In genomic region chr18:22271030-22271429, GRCh38 we compare ENCODE assay signal across 24 cellular contexts.
"Had no signal": no experiment of that assay in that cellular context is flagged by ENCODE, and none has a peak within 500 bp of the region (broad histone marks: within the 10 kb centered on the region; RNA-seq: fewer than 3 reads in every experiment).

No MANE protein-coding gene starts in this region.

- H3K4me3 ChIP-seq: colonic mucosa, esophagus squamous epithelium, gastrocnemius medialis, heart right ventricle, left lung, lower lobe of right lung, mucosa of descending colon had no signal

- H3K4me1 ChIP-seq: colonic mucosa, esophagus squamous epithelium, gastrocnemius medialis had no signal

- H3K4me3 Mint-ChIP-seq: dendritic cell treated with granulocyte-macrophage colony-stimulating factor and Interleukin-4, amounts not matched to agents 40 ng/mL and 50 ng/mL, for 4 days; effector memory CD8-positive, alpha-beta T cell; endodermal cell; mesothelial cell of epicardium had no signal

- DNase-seq: colonic mucosa; cortex of kidney; effector CD8-positive, alpha-beta T cell; effector memory CD8-positive, alpha-beta T cell; endodermal cell; erythroblast; esophagus squamous epithelium; foreskin fibroblast; foreskin melanocyte; gastrocnemius medialis; glutamatergic neuron; head of caudate nucleus; heart right ventricle; hippocampal formation; left cardiac atrium; left lung; left ventricle myocardium superior; lower lobe of right lung; mesenchymal stem cell; mucosa of descending colon had no signal

- H3K36me3 Mint-ChIP-seq: mesothelial cell of epicardium had no signal

- H3K9me3 ChIP-seq: colonic mucosa, gastrocnemius medialis, left lung, lower lobe of right lung, mucosa of descending colon had no signal

- H3K36me3 ChIP-seq: colonic mucosa, esophagus squamous epithelium, gastrocnemius medialis, heart right ventricle, left lung, lower lobe of right lung had no signal

- H3K27ac ChIP-seq: colonic mucosa, epithelial cell of prostate, esophagus squamous epithelium, gastrocnemius medialis, left lung, lower lobe of right lung had no signal

- ATAC-seq: effector memory CD8-positive, alpha-beta T cell; esophagus mucosa; gastrocnemius medialis; heart right ventricle; left cardiac atrium; left lung; left ventricle myocardium superior; lower lobe of right lung; mucosa of descending colon had no signal

- H3K27ac Mint-ChIP-seq: dendritic cell treated with granulocyte-macrophage colony-stimulating factor and Interleukin-4, amounts not matched to agents 40 ng/mL and 50 ng/mL, for 4 days; endodermal cell; mesothelial cell of epicardium had no signal

- H3K27me3 ChIP-seq: colonic mucosa, gastrocnemius medialis, heart right ventricle, left lung had no signal
